Comparison of ENCODE assay signal across 1 cellular context in genomic region chr14:102803139-102803538, GRCh38.
TF ChIP-seq lines count a peak whose summit lies in the region.

No MANE protein-coding gene starts in this region.

TF ChIP-seq in H1, 55 proteins besides CTCF, POLR2A, EP300 and RAD21 (continued from another document):
- TF ChIP-seq TBP (IDR thresholded peaks at IDR 0.05; ENCODE audit: low read depth, low read length) (no peak), ASH2L (IDR thresholded peaks at IDR 0.05; ENCODE audit: low read length) (no peak), GABPA (IDR thresholded peaks at IDR 0.05; ENCODE audit: borderline replicate concordance, insufficient read depth, low read length) (no peak), ATF2 (IDR thresholded peaks at IDR 0.05; ENCODE audit: low read length) (no peak), CBX5 (IDR thresholded peaks at IDR 0.05; ENCODE audit: low read depth, low read length) (no peak), NRF1 (IDR thresholded peaks at IDR 0.05; ENCODE audit: low read depth, low read length) (no peak), TAF7 (optimal IDR thresholded peaks at IDR 0.05; ENCODE audit: borderline replicate concordance, low read depth, low read length) (no peak), SRF (IDR thresholded peaks at IDR 0.05; ENCODE audit: low read depth, low read length) (no peak)
